ENCODE assay signal across 13 cellular contexts in genomic region chr2:207219716-207220414, GRCh38. TPM values are rescaled to one million over a fixed set of nuclear protein-coding genes. Genes with fewer than 3 reads are reported as not detected.
DNase-seq lines count a peak whose midpoint lies in the region; ATAC-seq and TF ChIP-seq lines count a peak whose summit lies in the region.
"Had no signal": no experiment of that assay in that cellular context is flagged by ENCODE, and none has a peak within 500 bp of the region (broad histone marks: within the 10 kb centered on the region; RNA-seq: fewer than 3 reads in every experiment).

No MANE protein-coding gene starts in this region.

- H3K4me3 ChIP-seq in GM23248 (peak overlapping the region; percentile 37), esophagus muscularis mucosa (no peak overlapping the region)

- H3K4me2 ChIP-seq in GM23248 (ENCODE audit: unreplicated experiment): peak overlapping the region; percentile 17

- TF ChIP-seq CTCF in RWPE1 (conservative IDR thresholded peaks at IDR 0.05; ENCODE audit: low read depth): no peak
- TF ChIP-seq CTCF in esophagus muscularis mucosa (IDR thresholded peaks at IDR 0.05): no peak

- 22 to 29% methylated on average over 9 of the region's 9 CpGs for WGBS in GM23248 (ENCODE audit: low coverage in 1 of 2, low lambda C conversion rate in 2 of 2, missing lambda C conversion rate in 2 of 2), 2 experiments
- WGBS in esophagus muscularis mucosa: 76% methylated on average over 9 of the region's 9 CpGs

- intact Hi-C loops in esophagus muscularis mucosa (cut with DNase I): loop anchor here (5.0 kb wide), 1 partner anchor 38 kb away; no protein-coding TSS in a partner anchor

- TF ChIP-seq EP300 in esophagus muscularis mucosa (IDR thresholded peaks at IDR 0.05): no peak

- no peaks in the 10 kb centered on the region for H3K79me2 ChIP-seq in GM23248 (ENCODE audit: insufficient read depth)

- no peak for TF ChIP-seq POLR2A in esophagus muscularis mucosa (IDR thresholded peaks at IDR 0.05; ENCODE audit: low read depth)

- no peaks in the 10 kb centered on the region for H3K9me2 ChIP-seq in GM23248 (ENCODE audit: insufficient read depth)

- H3K27me3 ChIP-seq in GM23248 (replicated peaks; ENCODE audit: insufficient read depth): no peaks in the 10 kb centered on the region
- H3K27me3 ChIP-seq in esophagus muscularis mucosa: no peaks in the 10 kb centered on the region

- H3K9me3 ChIP-seq in GM23248 (ENCODE audit: low read depth) (no peaks in the 10 kb centered on the region), esophagus muscularis mucosa (no peaks in the 10 kb centered on the region)

- H2AFZ ChIP-seq in GM23248: no peak overlapping the region

- H3K9ac ChIP-seq in GM23248: peak overlapping the region; percentile 31; the same call in 1 of the 2 replicates

- H3K27ac ChIP-seq in GM23248 (peak overlapping the region; percentile 47), RWPE1 (peak overlapping the region; percentile 67), esophagus muscularis mucosa (replicated peaks in 1 of 4) (no peak overlapping the region)

- no peaks in the 10 kb centered on the region for H4K20me1 ChIP-seq in GM23248 (ENCODE audit: insufficient read depth)

- CTCF ChIA-PET in RWPE1 (lab: Yijun Ruan, JAX): interaction anchor here (0.6 kb wide), 1 partner anchor 86 kb away, joined by 4 read pairs; no protein-coding TSS in a partner anchor

- H3F3A ChIP-seq in GM23248 (ENCODE audit: insufficient read depth): peaks cover 15% of the 10 kb centered on the region; the same call in 1 of the 2 replicates

- H3K36me3 ChIP-seq in GM23248 (ENCODE audit: low read depth) (no peaks in the 10 kb centered on the region), esophagus muscularis mucosa (no peaks in the 10 kb centered on the region)

- no peak for ATAC-seq in GM19351 (IDR thresholded peaks at IDR 0.05; ENCODE audit: unreplicated experiment)
- ATAC-seq: effector memory CD8-positive, alpha-beta T cell; naive thymus-derived CD8-positive, alpha-beta T cell had no signal

- peaks cover 18% of the 10 kb centered on the region for H3K4me1 ChIP-seq in GM23248 (ENCODE audit: insufficient read depth)
- H3K4me1 ChIP-seq in esophagus muscularis mucosa: peaks cover 7 to 9% (median 7%) of the 10 kb centered on the region in 4 donors

- DNase-seq in GM23248 (peak; percentile 90), RWPE1 (ENCODE audit: low spot score) (peak; percentile 64), esophagus muscularis mucosa (ENCODE audit: extremely low spot score) (peak; percentile 31), retina (peak; percentile 58), NCI-H2081 treated with DMSO at 0.1 percent for 48 hours (lab: John Stamatoyannopoulos, UW) (no peak), NOMO-1 treated with DMSO at 0.1 percent for 48 hours (lab: John Stamatoyannopoulos, UW; ENCODE audit: unreplicated experiment) (no peak)
- DNase-seq in stimulated activated naive CD4-positive, alpha-beta T cell treated with Interleukin-2 at 50 U/mL for 16 hours (lab: John Stamatoyannopoulos, UW): no peak
- DNase-seq: activated CD4-positive, alpha-beta T cell treated with anti-CD3 and anti-CD28 coated beads, Interleukin-2, amount 50 U/mL, for 48 hours; effector memory CD8-positive, alpha-beta T cell; naive thymus-derived CD8-positive, alpha-beta T cell; NCI-H510A treated with DMSO at 0.1 percent for 48 hours; stimulated activated CD4-positive, alpha-beta T cell treated with anti-CD3 and anti-CD28 coated beads, Interleukin-2, amount 100 ng/mL, for 24 hours had no signal

- in situ Hi-C loops in GM23248 (cut with MboI): no loop called here

- POLR2A ChIA-PET in RWPE1 (lab: Yijun Ruan, JAX; ENCODE audit: low non-redundant PET): no interaction called here

RNA-seq across cellular contexts. Expression of gene KLF7, which starts 54.1 kb away (rescaled TPM):
- 22.5 and 43.0 TPM in 2 replicates for total RNA-seq in GM23248 (2014; rRNA removed; shearing (Covaris generic))
- 35.8 and 39.4 TPM in 2 replicates for polyA plus RNA-seq in GM23248 (2016; fragmentation: Nextera tagmentation; extraction: Ambion mirVana)
- total RNA-seq in esophagus muscularis mucosa: 10 to 100 TPM; 25.3 to 47.4 (median 36.9) TPM

Comparison
In these comparisons a context has a peak if more than half of its experiments do, and no peak if none do; other contexts are left out.
1. DNase-seq: peak in GM23248 (single experiment), RWPE1 (single experiment), esophagus muscularis mucosa (single experiment) and retina (single experiment); none in NCI-H2081 treated with DMSO at 0.1 percent for 48 hours (single experiment), stimulated activated naive CD4-positive, alpha-beta T cell treated with Interleukin-2 at 50 U/mL for 16 hours (single experiment) and NOMO-1 treated with DMSO at 0.1 percent for 48 hours (single experiment).
2. H3K27ac ChIP-seq: peak in GM23248 (single experiment) and RWPE1 (single experiment); none in esophagus muscularis mucosa (0 of 4).